Comparison of ENCODE assay signal across 10 cellular contexts in genomic region chrX:155745792-155746191, GRCh38.
A peak's percentile ranks its signal among the peaks of the same experiment; 100 is the strongest.
DNase-seq lines count a peak whose midpoint lies in the region; ATAC-seq and TF ChIP-seq lines count a peak whose summit lies in the region.
"Had no signal": no experiment of that assay in that cellular context is flagged by ENCODE, and none has a peak within 500 bp of the region (broad histone marks: within the 10 kb centered on the region; RNA-seq: fewer than 3 reads in every experiment).

No MANE protein-coding gene starts in this region.

- H3K79me2 ChIP-seq in osteoblast (ENCODE audit: insufficient read depth, low read length): no peaks in the 10 kb centered on the region

- H3K4me3 ChIP-seq in osteoblast (ENCODE audit: insufficient read depth, low read length): no peak overlapping the region
- H3K4me3 ChIP-seq: pancreas had no signal

- DNase-seq in COLO829 (ENCODE audit: low spot score) (peak; percentile 9), NCI-H1048 (lab: John Stamatoyannopoulos, UW) (peak; percentile 23), SHP77 treated with DMSO at 0.1 percent for 48 hours (lab: John Stamatoyannopoulos, UW) (peak; percentile 59), left cardiac atrium (peak; percentile 26), osteoblast (ENCODE audit: insufficient read length, low spot score, missing footprints) (no peak), pons (ENCODE audit: low spot score) (no peak)
- DNase-seq in stimulated activated CD4-positive, alpha-beta T cell treated with anti-CD3 and anti-CD28 coated beads, Interleukin-4, amount 100 ng/mL, for 24 hours: no peak

- no peaks in the 10 kb centered on the region for H3K27me3 ChIP-seq in osteoblast (ENCODE audit: insufficient read depth, low read length)

- no peak overlapping the region for H3K4me2 ChIP-seq in osteoblast (ENCODE audit: insufficient read depth, low read length)

- no peaks in the 10 kb centered on the region for H4K20me1 ChIP-seq in osteoblast (ENCODE audit: insufficient read depth, low read length)

- TF ChIP-seq CTCF in osteoblast (IDR thresholded peaks at IDR 0.05; ENCODE audit: extremely low read depth, low read depth, low read length): no peak

- H3K36me3 ChIP-seq in osteoblast (ENCODE audit: insufficient read depth, low read length): no peaks in the 10 kb centered on the region
- H3K36me3 ChIP-seq: pancreas had no signal

- no peak overlapping the region for H3K27ac ChIP-seq in osteoblast (ENCODE audit: low read depth, low read length)
- H3K27ac ChIP-seq: C4-2B, pancreas had no signal

- H2AFZ ChIP-seq in osteoblast (ENCODE audit: low read length): no peak overlapping the region

- no peaks in the 10 kb centered on the region for H3K4me1 ChIP-seq in osteoblast (ENCODE audit: insufficient read depth, low read length)
- H3K4me1 ChIP-seq: pancreas had no signal

- no peak for ATAC-seq in left cardiac atrium
- no peak for ATAC-seq in HG03565 (IDR thresholded peaks at IDR 0.05; ENCODE audit: unreplicated experiment)

- H3K9me3 ChIP-seq in osteoblast (ENCODE audit: low read depth, low read length): no peaks in the 10 kb centered on the region
- H3K9me3 ChIP-seq: pancreas had no signal

- intact Hi-C loops in left cardiac atrium (cut with DNase I): no loop called here

Comparison
In these comparisons a context has a peak if more than half of its experiments do, and no peak if none do; other contexts are left out.
1. DNase-seq: peak in COLO829 (single experiment), NCI-H1048 (single experiment), SHP77 treated with DMSO at 0.1 percent for 48 hours (single experiment) and left cardiac atrium (single experiment); none in osteoblast (single experiment), stimulated activated CD4-positive, alpha-beta T cell treated with anti-CD3 and anti-CD28 coated beads, Interleukin-4, amount 100 ng/mL, for 24 hours (single experiment) and pons (single experiment).